In genomic region chr7:128209229-128210035, GRCh38 we compare ENCODE assay signal across 8 cellular contexts. TPM values are rescaled to one million over a fixed set of nuclear protein-coding genes. Genes with fewer than 3 reads are reported as not detected.
A peak's percentile ranks its signal among the peaks of the same experiment; 100 is the strongest.
DNase-seq lines count a peak whose midpoint lies in the region; ATAC-seq and TF ChIP-seq lines count a peak whose summit lies in the region.

No MANE protein-coding gene starts in this region.

- no peak overlapping the region for H3K4me3 ChIP-seq in HAP-1
- H3K4me3 ChIP-seq in body of pancreas = no peak overlapping the region
- no peak overlapping the region for H3K4me3 ChIP-seq in iPS DF 6.9 (ENCODE audit: low read length)

- intact Hi-C loops in body of pancreas (cut with DNase I) = loop anchor here (5.0 to 10.0 kb wide), 2 partner anchors 67 to 505 kb away; no protein-coding TSS in a partner anchor

- DNase-seq in Daoy (ENCODE audit: low read depth) (peak; percentile 91), HAP-1 (ENCODE audit: low spot score in 2 of 2) (peak; percentile 64 to 78), NCI-H187 treated with DMSO at 0.1 percent for 48 hours (lab: John Stamatoyannopoulos, UW) (peak; percentile 69), UCSD-AML1 (lab: John Stamatoyannopoulos, UW; ENCODE audit: unreplicated experiment) (peak; percentile 58), body of pancreas (peak; percentile 71 to 77 (median 74)), iPS DF 6.9 (ENCODE audit: low read depth, low spot score) (peak; percentile 63)
- peak; percentile 38 to 58 for DNase-seq in stimulated activated CD4-positive, alpha-beta T cell treated with anti-CD3 and anti-CD28 coated beads, Interleukin-12 subunit alpha, Interleukin-12 subunit beta, amount 100 ng/mL, for 24 hours (ENCODE audit: low read depth in 2 of 2)
- DNase-seq in NK-92 treated with Interleukin-12 subunit alpha and Interleukin-12 subunit beta, amount 100 ng/mL, for 24 hours (lab: John Stamatoyannopoulos, UW) = no peak

- H3K36me3 ChIP-seq in HAP-1 (replicated peaks) (no peaks in the 10 kb centered on the region), body of pancreas (replicated peaks in 1 of 2; ENCODE audit: insufficient read depth in 1 of 2, low read depth in 2 of 2) (no peaks in the 10 kb centered on the region), iPS DF 6.9 (ENCODE audit: control insufficient read depth, insufficient read depth, low read length) (no peaks in the 10 kb centered on the region)

- no peak for TF ChIP-seq POLR2A in body of pancreas (IDR thresholded peaks at IDR 0.05)

- in situ Hi-C loops in HAP-1 (cut with MboI; ENCODE audit: low sequenced_read_pairs) = loop anchor here (10.0 kb wide), 1 partner anchor 495 kb away; no protein-coding TSS in a partner anchor

- H3K9me3 ChIP-seq in HAP-1 (no peaks in the 10 kb centered on the region), body of pancreas (no peaks in the 10 kb centered on the region), iPS DF 6.9 (ENCODE audit: control insufficient read depth, insufficient read depth, low read length) (no peaks in the 10 kb centered on the region)

- H3K27ac ChIP-seq in body of pancreas (no peak overlapping the region), iPS DF 6.9 (ENCODE audit: low read length) (no peak overlapping the region)

- peak; percentile 88 for ATAC-seq in body of pancreas

- TF ChIP-seq CTCF in body of pancreas (IDR thresholded peaks at IDR 0.05) = peak; percentile 98 to 99 (median 98)

- H3K27me3 ChIP-seq in HAP-1 (ENCODE audit: low read depth) (peaks cover 15% of the 10 kb centered on the region), body of pancreas (no peaks in the 10 kb centered on the region), iPS DF 6.9 (ENCODE audit: control insufficient read depth, insufficient read depth, low read length) (no peaks in the 10 kb centered on the region)

- H3K4me1 ChIP-seq in HAP-1 (no peaks in the 10 kb centered on the region), body of pancreas (no peaks in the 10 kb centered on the region), iPS DF 6.9 (ENCODE audit: control insufficient read depth, insufficient read depth, low read length) (peaks cover 4% of the 10 kb centered on the region; the same call in 1 of the 2 replicates)

- WGBS in body of pancreas, 2 donors = 19 to 32% methylated on average over 19 to 28 of the region's 28 CpGs
- WGBS in iPS DF 6.9 (ENCODE audit: insufficient coverage, insufficient read length) = no CpG with 5 or more reads among the region's 28 CpGs

RNA-seq across cellular contexts. Expression of gene LEP, which starts 31.6 kb away (rescaled TPM):
- not detected in 2 replicates for total RNA-seq in Daoy (2014; rRNA removed; shearing (Covaris generic))
- total RNA-seq in body of pancreas = 10 to 100 TPM in 1 of 2 donors, 1 to 10 TPM in 1; 1.8 to 72.8 TPM
